Comparison of ENCODE assay signal across 1 cellular context in genomic region chr2:42421157-42421485, GRCh38.
TF ChIP-seq lines count a peak whose summit lies in the region.

No MANE protein-coding gene starts in this region.

TF ChIP-seq in SK-N-SH treated with all-trans-retinoic acid at 6 μM for 48 hours, 23 proteins besides CTCF, POLR2A, EP300 and RAD21 (continued from another document):
- TF ChIP-seq CREB5 (CRISPR knock-in tag; IDR thresholded peaks at IDR 0.05; ENCODE audit: low read depth) (0 out of 2 replicates have a peak, but pooled peaks have one; percentile 4), BACH2 (CRISPR knock-in tag; IDR thresholded peaks at IDR 0.05; ENCODE audit: borderline replicate concordance) (no peak), TSHZ2 (CRISPR knock-in tag; IDR thresholded peaks at IDR 0.05) (no peak), GLIS3 (CRISPR knock-in tag; IDR thresholded peaks at IDR 0.05) (no peak), ISL1 (CRISPR knock-in tag; IDR thresholded peaks at IDR 0.05) (0 out of 2 replicates have a peak, but pooled peaks have one; percentile 5)
